1 cellular context compared by ENCODE assay signal in genomic region chr12:125193798-125194562, GRCh38.
TF ChIP-seq lines count a peak whose summit lies in the region.

No MANE protein-coding gene starts in this region.

TF ChIP-seq in HEK293, 187 proteins besides CTCF, POLR2A, EP300 and RAD21 (continued from another document):
- TF ChIP-seq, protein P1, sequence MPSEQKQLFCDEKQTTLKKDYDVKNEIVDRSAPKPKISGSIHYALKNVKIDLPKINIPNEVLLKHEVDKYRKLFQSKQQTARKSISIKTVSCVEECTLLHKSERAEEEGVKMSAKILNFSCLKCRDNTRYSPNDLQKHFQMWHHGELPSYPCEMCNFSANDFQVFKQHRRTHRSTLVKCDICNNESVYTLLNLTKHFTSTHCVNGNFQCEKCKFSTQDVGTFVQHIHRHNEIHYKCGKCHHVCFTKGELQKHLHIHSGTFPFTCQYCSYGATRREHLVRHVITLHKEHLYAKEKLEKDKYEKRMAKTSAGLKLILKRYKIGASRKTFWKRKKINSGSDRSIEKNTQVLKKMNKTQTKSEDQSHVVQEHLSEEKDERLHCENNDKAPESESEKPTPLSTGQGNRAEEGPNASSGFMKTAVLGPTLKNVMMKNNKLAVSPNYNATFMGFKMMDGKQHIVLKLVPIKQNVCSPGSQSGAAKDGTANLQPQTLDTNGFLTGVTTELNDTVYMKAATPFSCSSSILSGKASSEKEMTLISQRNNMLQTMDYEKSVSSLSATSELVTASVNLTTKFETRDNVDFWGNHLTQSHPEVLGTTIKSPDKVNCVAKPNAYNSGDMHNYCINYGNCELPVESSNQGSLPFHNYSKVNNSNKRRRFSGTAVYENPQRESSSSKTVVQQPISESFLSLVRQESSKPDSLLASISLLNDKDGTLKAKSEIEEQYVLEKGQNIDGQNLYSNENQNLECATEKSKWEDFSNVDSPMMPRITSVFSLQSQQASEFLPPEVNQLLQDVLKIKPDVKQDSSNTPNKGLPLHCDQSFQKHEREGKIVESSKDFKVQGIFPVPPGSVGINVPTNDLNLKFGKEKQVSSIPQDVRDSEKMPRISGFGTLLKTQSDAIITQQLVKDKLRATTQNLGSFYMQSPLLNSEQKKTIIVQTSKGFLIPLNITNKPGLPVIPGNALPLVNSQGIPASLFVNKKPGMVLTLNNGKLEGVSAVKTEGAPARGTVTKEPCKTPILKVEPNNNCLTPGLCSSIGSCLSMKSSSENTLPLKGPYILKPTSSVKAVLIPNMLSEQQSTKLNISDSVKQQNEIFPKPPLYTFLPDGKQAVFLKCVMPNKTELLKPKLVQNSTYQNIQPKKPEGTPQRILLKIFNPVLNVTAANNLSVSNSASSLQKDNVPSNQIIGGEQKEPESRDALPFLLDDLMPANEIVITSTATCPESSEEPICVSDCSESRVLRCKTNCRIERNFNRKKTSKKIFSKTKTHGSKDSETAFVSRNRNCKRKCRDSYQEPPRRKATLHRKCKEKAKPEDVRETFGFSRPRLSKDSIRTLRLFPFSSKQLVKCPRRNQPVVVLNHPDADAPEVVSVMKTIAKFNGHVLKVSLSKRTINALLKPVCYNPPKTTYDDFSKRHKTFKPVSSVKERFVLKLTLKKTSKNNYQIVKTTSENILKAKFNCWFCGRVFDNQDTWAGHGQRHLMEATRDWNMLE (tag by site-specific recombination; conservative IDR thresholded peaks at IDR 0.05; ENCODE audit: low read depth): no peak
- no peak for TF ChIP-seq ZNF184 (tag by site-specific recombination; IDR thresholded peaks at IDR 0.05)
- TF ChIP-seq ZBTB17 (tag by site-specific recombination; IDR thresholded peaks at IDR 0.05): peak; percentile 93
- TF ChIP-seq ZNF791 (tag by site-specific recombination; IDR thresholded peaks at IDR 0.05): no peak
- TF ChIP-seq GLIS1 (tag by site-specific recombination; IDR thresholded peaks at IDR 0.05): peak; percentile 98
- no peak for TF ChIP-seq ZNF488 (tag by site-specific recombination; IDR thresholded peaks at IDR 0.05)
- no peak for TF ChIP-seq ZFHX2 (tag by site-specific recombination; conservative IDR thresholded peaks at IDR 0.05)
- no peak for TF ChIP-seq ZNF24 (tag by site-specific recombination; IDR thresholded peaks at IDR 0.05)
- no peak for TF ChIP-seq ZNF623 (tag by site-specific recombination; IDR thresholded peaks at IDR 0.05)
- TF ChIP-seq REPIN1 (tag by site-specific recombination; IDR thresholded peaks at IDR 0.05; ENCODE audit: low read depth): no peak
- no peak for TF ChIP-seq ZNF843 (tag by site-specific recombination; IDR thresholded peaks at IDR 0.05)
- TF ChIP-seq ZEB2 (tag by site-specific recombination; IDR thresholded peaks at IDR 0.05): no peak
- TF ChIP-seq SP7 (tag by site-specific recombination; IDR thresholded peaks at IDR 0.05): no peak
